Comparison of ENCODE assay signal across 25 cellular contexts in the genomic region with DNA sequence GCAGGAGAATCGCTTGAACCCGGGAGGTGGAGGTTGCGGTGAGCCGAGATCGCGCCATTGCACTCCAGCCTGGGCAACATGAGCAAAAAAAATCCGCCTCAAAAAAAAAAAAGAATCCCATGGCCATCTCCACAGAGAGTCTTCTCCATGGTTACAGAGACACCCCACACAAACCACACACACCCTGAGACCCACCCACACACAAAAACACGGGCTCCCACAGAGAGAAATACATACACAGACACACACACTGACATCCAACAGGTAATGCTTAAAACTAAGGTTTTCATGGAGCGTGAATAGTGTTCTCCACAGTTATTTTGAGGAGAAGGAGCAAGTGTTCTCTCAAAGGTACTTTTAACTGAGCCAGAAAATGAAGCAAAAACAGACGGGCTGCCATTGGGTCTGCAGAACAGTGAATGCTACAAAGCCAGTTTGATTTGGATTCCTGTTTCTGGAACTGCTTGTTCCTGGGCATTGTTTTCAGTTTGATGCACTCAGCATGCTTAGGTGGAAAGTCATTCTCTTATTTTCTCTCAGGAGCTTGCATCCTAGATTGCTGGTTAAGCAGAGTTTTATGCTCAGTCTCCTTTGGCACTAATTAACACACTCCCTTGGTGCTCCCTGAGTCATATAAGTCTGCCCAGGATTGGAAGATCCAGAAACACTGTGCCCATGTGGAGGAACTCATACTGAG. TPM values are rescaled to one million over a fixed set of nuclear protein-coding genes. Genes with fewer than 3 reads are reported as not detected.
DNase-seq lines count a peak whose midpoint lies in the region; ATAC-seq and TF ChIP-seq lines count a peak whose summit lies in the region.
"Had no signal": no experiment of that assay in that cellular context is flagged by ENCODE, and none has a peak within 500 bp of the region (broad histone marks: within the 10 kb centered on the region; RNA-seq: fewer than 3 reads in every experiment).

No MANE protein-coding gene starts in this region.

- H3K36me3 ChIP-seq in esophagus squamous epithelium = no peaks in the 10 kb centered on the region
- H3K36me3 ChIP-seq: MG63, ovary, right atrium auricular region, thoracic aorta had no signal

- peaks cover 0 to 5% (median 0%) of the 10 kb centered on the region in 3 donors for H3K4me1 ChIP-seq in esophagus squamous epithelium
- H3K4me1 ChIP-seq: right atrium auricular region had no signal

- no peak overlapping the region for H3K4me3 Mint-ChIP-seq in WTC11
- H3K4me3 Mint-ChIP-seq: activated naive CD8-positive, alpha-beta T cell treated with anti-CD3 and anti-CD28 coated beads, Interleukin-2, amount 50 U/mL, for 24 hours; brain; effector memory CD8-positive, alpha-beta T cell; mesothelial cell of epicardium; naive thymus-derived CD8-positive, alpha-beta T cell; T-cell had no signal

- H3K36me3 Mint-ChIP-seq in WTC11 = peaks cover 7% of the 10 kb centered on the region

- intact Hi-C loops in esophagus squamous epithelium (cut with DNase I) = no loop called here

- POLR2A ChIA-PET in WTC11 (lab: Charles Lee) = no interaction called here

- peak; percentile 26 for DNase-seq in GM03348 (ENCODE audit: low spot score)
- DNase-seq in WTC11 (ENCODE audit: low spot score) = no peak
- DNase-seq in fibroblast of mammary gland (ENCODE audit: low read depth) = peak; percentile 12
- DNase-seq in occipital lobe (lab: John Stamatoyannopoulos, UW) = peak; percentile 13
- DNase-seq in 8988T = no peak
- no peak for DNase-seq in NCI-H146 treated with DMSO at 0.1 percent for 48 hours (lab: John Stamatoyannopoulos, UW; ENCODE audit: unreplicated experiment)
- DNase-seq in C1 segment of cervical spinal cord (lab: John Stamatoyannopoulos, UW) = no peak
- DNase-seq in esophagus squamous epithelium (lab: John Stamatoyannopoulos, UW) = no peak
- DNase-seq: activated CD4-positive, CD25-positive, alpha-beta regulatory T cell treated with anti-CD3 and anti-CD28 coated beads, Interleukin-2, amount 50 U/mL, for 72 hours; activated gamma-delta T cell treated with Interleukin-2 at 50 U/mL for 16 hours; activated naive CD8-positive, alpha-beta T cell treated with anti-CD3 and anti-CD28 coated beads, Interleukin-2, amount 50 U/mL, for 24 hours; effector memory CD8-positive, alpha-beta T cell; MG63; naive thymus-derived CD8-positive, alpha-beta T cell; NCI-H1436; ovary; SIG-M5; stimulated activated CD4-positive, alpha-beta T cell treated with anti-CD3 and anti-CD28 coated beads, Interleukin-4, amount 100 ng/mL, for 4 hours; stimulated activated naive CD4-positive, alpha-beta T cell; T-cell had no signal

- peaks cover 10% of the 10 kb centered on the region for H3K9me3 Mint-ChIP-seq in WTC11
- H3K9me3 Mint-ChIP-seq: effector memory CD8-positive, alpha-beta T cell had no signal

- no peak overlapping the region for H3K4me3 ChIP-seq in fibroblast of mammary gland (ENCODE audit: control insufficient read depth, low read depth, low read length)
- no peak overlapping the region for H3K4me3 ChIP-seq in esophagus squamous epithelium
- H3K4me3 ChIP-seq: K562, MG63, ovary, right atrium auricular region, thoracic aorta had no signal

- CTCF ChIA-PET in WTC11 (lab: Charles Lee) = no interaction called here

- H3K4me1 Mint-ChIP-seq in WTC11 = no peaks in the 10 kb centered on the region; the same call in 1 of the 2 replicates
- H3K4me1 Mint-ChIP-seq: activated naive CD8-positive, alpha-beta T cell treated with anti-CD3 and anti-CD28 coated beads, Interleukin-2, amount 50 U/mL, for 24 hours; mesothelial cell of epicardium had no signal

- peak overlapping the region; percentile 54 for H3K27ac Mint-ChIP-seq in WTC11
- H3K27ac Mint-ChIP-seq: activated naive CD8-positive, alpha-beta T cell treated with anti-CD3 and anti-CD28 coated beads, Interleukin-2, amount 50 U/mL, for 24 hours; effector memory CD8-positive, alpha-beta T cell; mesothelial cell of epicardium; T-cell had no signal

- H3K27me3 ChIP-seq in esophagus squamous epithelium = no peaks in the 10 kb centered on the region
- H3K27me3 ChIP-seq: MG63, ovary, right atrium auricular region had no signal

- 74 to 91% methylated on average over 4 to 10 of the region's 10 CpGs for WGBS in esophagus squamous epithelium, 2 donors

- no peak overlapping the region for H3K27ac ChIP-seq in esophagus squamous epithelium
- H3K27ac ChIP-seq: ovary, right atrium auricular region, thoracic aorta had no signal

- TF ChIP-seq CTCF in WTC11 (IDR thresholded peaks at IDR 0.05) (no peak), fibroblast of mammary gland (conservative IDR thresholded peaks at IDR 0.05; ENCODE audit: control insufficient read depth, insufficient read depth, low read depth, low read length) (no peak), esophagus squamous epithelium (IDR thresholded peaks at IDR 0.05) (no peak)

- no peaks in the 10 kb centered on the region for H3K9me3 ChIP-seq in esophagus squamous epithelium
- H3K9me3 ChIP-seq: MG63, ovary, right atrium auricular region, thoracic aorta had no signal

- TF ChIP-seq POLR2A in esophagus squamous epithelium (IDR thresholded peaks at IDR 0.05) = no peak

- H3K27me3 Mint-ChIP-seq in WTC11 (ENCODE audit: low read depth) = no peaks in the 10 kb centered on the region
- H3K27me3 Mint-ChIP-seq: activated naive CD8-positive, alpha-beta T cell treated with anti-CD3 and anti-CD28 coated beads, Interleukin-2, amount 50 U/mL, for 24 hours; brain; effector memory CD8-positive, alpha-beta T cell; naive thymus-derived CD8-positive, alpha-beta T cell; T-cell had no signal

- no peak for ATAC-seq in WTC11
- ATAC-seq: activated naive CD8-positive, alpha-beta T cell treated with anti-CD3 and anti-CD28 coated beads, Interleukin-2, amount 50 U/mL, for 24 hours; effector memory CD8-positive, alpha-beta T cell; K562; naive thymus-derived CD8-positive, alpha-beta T cell; T-cell had no signal

TF ChIP-seq in WTC11, 78 proteins besides CTCF, POLR2A, EP300 and RAD21:
- TF ChIP-seq, protein P1, sequence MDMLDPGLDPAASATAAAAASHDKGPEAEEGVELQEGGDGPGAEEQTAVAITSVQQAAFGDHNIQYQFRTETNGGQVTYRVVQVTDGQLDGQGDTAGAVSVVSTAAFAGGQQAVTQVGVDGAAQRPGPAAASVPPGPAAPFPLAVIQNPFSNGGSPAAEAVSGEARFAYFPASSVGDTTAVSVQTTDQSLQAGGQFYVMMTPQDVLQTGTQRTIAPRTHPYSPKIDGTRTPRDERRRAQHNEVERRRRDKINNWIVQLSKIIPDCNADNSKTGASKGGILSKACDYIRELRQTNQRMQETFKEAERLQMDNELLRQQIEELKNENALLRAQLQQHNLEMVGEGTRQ (CRISPR knock-in tag; IDR thresholded peaks at IDR 0.05) = no peak

RNA-seq across cellular contexts. Expression of a gene that starts 15.4 kb away (rescaled TPM):
- total RNA-seq in WTC11 (2021) = 25.6 to 28.5 TPM (median 28.4 TPM) in 3 replicates
- total RNA-seq in occipital lobe = 22.8 TPM
- 10 to 100 TPM; 10.8 to 14.0 (median 13.7) TPM for total RNA-seq in esophagus squamous epithelium

RNA-seq across cellular contexts. Expression of a gene that starts 51.8 kb away (rescaled TPM):
- total RNA-seq in WTC11 (2021) (56.9 to 61.4 TPM (median 60.3 TPM) in 3 replicates), occipital lobe (8.7 TPM), esophagus squamous epithelium (10 to 100 TPM in 3 of 4 donors, 1 to 10 TPM in 1; 9.2 to 18.4 (median 10.4) TPM)

Comparison
In these comparisons a context has a peak if more than half of its experiments do, and no peak if none do; other contexts are left out.
1. DNase-seq: peak in GM03348 (single experiment), fibroblast of mammary gland (single experiment) and occipital lobe (single experiment); none in WTC11 (single experiment), 8988T (single experiment), NCI-H146 treated with DMSO at 0.1 percent for 48 hours (single experiment), C1 segment of cervical spinal cord (0 of 14) and esophagus squamous epithelium (single experiment).